ENCODE assay signal across 18 cellular contexts in the genomic region with DNA sequence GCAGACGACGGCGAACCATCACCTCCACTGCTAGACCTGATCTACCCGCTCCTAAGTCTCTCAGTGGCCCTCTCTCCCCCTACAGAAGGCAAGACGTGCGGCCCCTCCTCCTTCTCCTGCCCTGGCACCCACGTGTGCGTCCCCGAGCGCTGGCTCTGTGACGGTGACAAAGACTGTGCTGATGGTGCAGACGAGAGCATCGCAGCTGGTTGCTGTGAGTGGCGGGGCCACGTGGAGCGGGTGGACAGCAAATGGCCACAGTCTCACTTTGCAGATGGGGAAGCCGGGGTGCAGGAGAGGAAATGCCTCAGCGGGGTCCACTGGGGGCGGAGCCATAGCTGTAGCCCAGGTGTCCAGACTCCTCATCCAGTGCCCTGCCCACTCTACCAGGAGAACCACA. TPM values are rescaled to one million over a fixed set of nuclear protein-coding genes. Genes with fewer than 3 reads are reported as not detected.
DNase-seq lines count a peak whose midpoint lies in the region; ATAC-seq, FAIRE-seq and TF ChIP-seq lines count a peak whose summit lies in the region.
"Had no signal": no experiment of that assay in that cellular context is flagged by ENCODE, and none has a peak within 500 bp of the region (broad histone marks: within the 10 kb centered on the region; RNA-seq: fewer than 3 reads in every experiment).

No MANE protein-coding gene starts in this region.

- H3K4me1 ChIP-seq in K562 (replicated peaks in 1 of 2; ENCODE audit: control insufficient read depth in 2 of 2, insufficient read depth in 2 of 2, low read length in 2 of 2) (peaks cover 0 to 68% of the 10 kb centered on the region in 2 experiments; a peak in 2 of 5 replicates), heart right ventricle (peaks cover 0 to 8% (median 6%) of the 10 kb centered on the region in 9 donors)
- H3K4me1 ChIP-seq: A549 had no signal

- no peak overlapping the region for H3K27ac ChIP-seq in K562 (ENCODE audit: extremely low read depth, low read depth, low read length)
- no peak overlapping the region for H3K27ac ChIP-seq in brain microvascular endothelial cell
- H3K27ac ChIP-seq in heart right ventricle = no peak overlapping the region
- H3K27ac ChIP-seq: 22Rv1, A549 had no signal

- no peaks in the 10 kb centered on the region for H3K9me3 Mint-ChIP-seq in activated CD4-positive, alpha-beta T cell treated with anti-CD3 and anti-CD28 coated beads, Interleukin-2, amount 10 ng/mL, durations not matched to agents 7 days and 5 days
- H3K9me3 Mint-ChIP-seq: CD8-positive, alpha-beta T cell; H9 had no signal

- H2AFZ ChIP-seq in K562 (ENCODE audit: low read depth, low read length) = no peak overlapping the region

- H3K9me3 ChIP-seq in K562 (replicated peaks; ENCODE audit: control insufficient read depth, insufficient read depth, low read depth, low read length) = no peaks in the 10 kb centered on the region
- no peaks in the 10 kb centered on the region for H3K9me3 ChIP-seq in heart right ventricle
- H3K9me3 ChIP-seq: A549 had no signal

- no peak overlapping the region for H3K4me2 ChIP-seq in K562 (ENCODE audit: insufficient read depth, low read length)
- H3K4me2 ChIP-seq: A549 had no signal

- no peaks in the 10 kb centered on the region for H3K27me3 Mint-ChIP-seq in activated CD4-positive, alpha-beta T cell treated with anti-CD3 and anti-CD28 coated beads, Interleukin-2, amount 10 ng/mL, durations not matched to agents 7 days and 5 days

- in situ Hi-C loops in K562 (cut with MboI) = no loop called here
- in situ Hi-C loops in brain microvascular endothelial cell (cut with HindIII; ENCODE audit: low pct_ligation_motif_present, low sequenced_read_pairs) = no loop called here

- 3% methylated on average over 19 of the region's 19 CpGs for WGBS in K562 (ENCODE audit: insufficient coverage, low coverage, missing lambda C conversion rate)
- 90% methylated on average over 19 of the region's 19 CpGs for WGBS in heart right ventricle, 2 donors

- peaks cover 3% of the 10 kb centered on the region for H3K9me1 ChIP-seq in K562 (ENCODE audit: control insufficient read depth, insufficient read depth, low read length)

- intact Hi-C loops in K562 (cut with micrococcal nuclease) (loop anchor here (5.0 kb wide), 1 partner anchor 47 kb away; no protein-coding TSS in a partner anchor), head of caudate nucleus (cut with DNase I) (no loop called here), heart right ventricle (cut with DNase I) (no loop called here)

- DNase-seq in activated CD4-positive, alpha-beta T cell treated with anti-CD3 and anti-CD28 coated beads, Interleukin-2, amount 10 ng/mL, durations not matched to agents 7 days and 5 days = no peak
- DNase-seq in activated CD4-positive, alpha-beta T cell treated with anti-CD3 and anti-CD28 coated beads, Interleukin-2, amount 50 U/mL, for 48 hours = no peak
- no peak for DNase-seq in K562 (ENCODE audit: extremely low read depth in 1 of 4, low spot score in 3 of 4)
- DNase-seq in head of caudate nucleus = peak in 23 of 42 donors; percentile 19 to 67 (median 48)
- DNase-seq in activated naive CD4-positive, alpha-beta T cell (lab: John Stamatoyannopoulos, UW) = no peak
- no peak for DNase-seq in brain microvascular endothelial cell
- no peak for DNase-seq in heart right ventricle
- DNase-seq: AML-193; Calu3; CD8-positive, alpha-beta T cell; DMS79 treated with DMSO at 0.1 percent for 48 hours; GF-D8; GOT3; H9 had no signal

- ATAC-seq in K562 (no peak), heart right ventricle (no peak)
- ATAC-seq: CD8-positive, alpha-beta T cell; HepG2 had no signal

- TF ChIP-seq RAD21 in K562 (CRISPR knock-in tag; conservative IDR thresholded peaks at IDR 0.05 in 1 of 2, IDR thresholded peaks at IDR 0.05 in 1 of 2) = no peak

- peak overlapping the region; percentile 22 for H3K27ac Mint-ChIP-seq in activated CD4-positive, alpha-beta T cell treated with anti-CD3 and anti-CD28 coated beads, Interleukin-2, amount 10 ng/mL, durations not matched to agents 7 days and 5 days
- H3K27ac Mint-ChIP-seq: CD8-positive, alpha-beta T cell had no signal

- H3K36me3 Mint-ChIP-seq in activated CD4-positive, alpha-beta T cell treated with anti-CD3 and anti-CD28 coated beads, Interleukin-2, amount 10 ng/mL, durations not matched to agents 7 days and 5 days (ENCODE audit: low read depth) = no peaks in the 10 kb centered on the region

- POLR2A ChIA-PET in activated CD4-positive, alpha-beta T cell treated with anti-CD3 and anti-CD28 coated beads, Interleukin-2, amount 10 ng/mL, durations not matched to agents 7 days and 5 days (lab: Charles Lee) = no interaction called here
- POLR2A ChIA-PET in K562 (lab: Yijun Ruan, JAX) = interaction anchor here (0.6 kb wide), 1 partner anchor 89 kb away, joined by 3 read pairs; no protein-coding TSS in a partner anchor

- CTCF ChIA-PET in activated CD4-positive, alpha-beta T cell treated with anti-CD3 and anti-CD28 coated beads, Interleukin-2, amount 10 ng/mL, durations not matched to agents 7 days and 5 days (lab: Charles Lee) = no interaction called here
- CTCF ChIA-PET in K562 (lab: Yijun Ruan, JAX; ENCODE audit: low intra/inter-chr PET ratio) = no interaction called here

- TF ChIP-seq POLR2A in K562 (conservative IDR thresholded peaks at IDR 0.05) = no peak

- no TSS peak for BruUV-seq in K562 (replicated peaks; lab: Mats Ljungman, UMichigan)

- peaks cover 64 to 94% of the 10 kb centered on the region in 2 experiments; a peak in 4 of 5 replicates for H3K27me3 ChIP-seq in K562 (ENCODE audit: control insufficient read depth in 2 of 2, insufficient read depth in 2 of 2, low read length in 2 of 2)
- H3K27me3 ChIP-seq in brain microvascular endothelial cell (replicated peaks) = no peaks in the 10 kb centered on the region
- no peaks in the 10 kb centered on the region for H3K27me3 ChIP-seq in heart right ventricle

- TF ChIP-seq CTCF in K562 (IDR thresholded peaks at IDR 0.05 in 2 of 3, conservative IDR thresholded peaks at IDR 0.05 in 1 of 3; ENCODE audit: insufficient read depth in 2 of 3, low read depth in 1 of 3, low read length in 3 of 3) = no peak
- no peak for TF ChIP-seq CTCF in brain microvascular endothelial cell (IDR thresholded peaks at IDR 0.05; ENCODE audit: low read depth, low read length, missing control alignments)
- TF ChIP-seq CTCF in heart right ventricle (IDR thresholded peaks at IDR 0.05) = no peak

- no peak overlapping the region for H3K4me3 Mint-ChIP-seq in activated CD4-positive, alpha-beta T cell treated with anti-CD3 and anti-CD28 coated beads, Interleukin-2, amount 10 ng/mL, durations not matched to agents 7 days and 5 days
- H3K4me3 Mint-ChIP-seq: CD8-positive, alpha-beta T cell; H9 had no signal

- H3K79me2 ChIP-seq in K562 (ENCODE audit: control insufficient read depth, insufficient read depth, low read length) = no peaks in the 10 kb centered on the region

- TF ChIP-seq EP300 in K562 (IDR thresholded peaks at IDR 0.05; ENCODE audit: low read length) = no peak

- no peaks in the 10 kb centered on the region for H3K4me1 Mint-ChIP-seq in activated CD4-positive, alpha-beta T cell treated with anti-CD3 and anti-CD28 coated beads, Interleukin-2, amount 10 ng/mL, durations not matched to agents 7 days and 5 days
- H3K4me1 Mint-ChIP-seq: H9 had no signal

- H3K9ac ChIP-seq in K562 (ENCODE audit: insufficient read depth in 1 of 2, low read depth in 2 of 2, low read length in 2 of 2) = no peak overlapping the region

- H3K4me3 ChIP-seq in K562 (no peak overlapping the region), brain microvascular endothelial cell (ENCODE audit: low read depth, low read length) (no peak overlapping the region), heart right ventricle (no peak overlapping the region)
- H3K4me3 ChIP-seq: A549 had no signal

- H3K36me3 ChIP-seq in K562 (ENCODE audit: control insufficient read depth, insufficient read depth, low read length) (no peaks in the 10 kb centered on the region), brain microvascular endothelial cell (replicated peaks) (peaks cover 95% of the 10 kb centered on the region), heart right ventricle (peaks cover 4 to 100% (median 84%) of the 10 kb centered on the region in 9 donors)

- no peak for FAIRE-seq in K562 (lab: Jason Lieb, UNC)
- FAIRE-seq: A549, HepG2 had no signal

- peaks cover 50% of the 10 kb centered on the region for H4K20me1 ChIP-seq in K562 (replicated peaks; ENCODE audit: control insufficient read depth, insufficient read depth, low read length)

RNA-seq across cellular contexts. Expression of gene NXPH4, which starts 21.4 kb away (rescaled TPM):
- total RNA-seq in activated CD4-positive, alpha-beta T cell treated with anti-CD3 and anti-CD28 coated beads, Interleukin-2, amount 10 ng/mL, durations not matched to agents 7 days and 5 days = under 1 TPM; 0.29 to 0.32 TPM
- total RNA-seq in K562 (2011; cell fraction: chromatin; rRNA removed; ENCODE audit: low replicate concordance) = 1.7 and 4.4 TPM in 2 replicates
- 4.7 and 5.7 TPM in 2 replicates for total RNA-seq in K562 (2011; cell fraction: nucleolus; rRNA removed)
- total RNA-seq in K562 (2011; cell fraction: nucleoplasm; rRNA removed) = 5.1 and 6.6 TPM in 2 replicates
- total RNA-seq in K562 (2014; rRNA removed) (1.0 and 1.4 TPM in 2 replicates), K562 (2014; rRNA removed; fragmentation: Illumina TruSeq; extraction: Trizol) (0.22 TPM in 1 of 2 replicates, not detected in the other), K562 (2015; rRNA removed; fragmentation: Illumina TruSeq; extraction: Trizol) (0.19 TPM in 1 of 2 replicates, not detected in the other), K562 (2021) (2.2 and 2.7 TPM in 2 replicates), heart right ventricle (1 to 10 TPM in 7 of 10 donors, under 1 TPM in 3; 0.18 to 6.2 (median 2.3) TPM)
- polyA plus RNA-seq in K562 (2011; rRNA removed) (0.49 and 1.7 TPM in 2 replicates), K562 (2014; fragmentation: Illumina TruSeq; extraction: Trizol) (1.1 and 1.9 TPM in 2 replicates), K562 (2014; fragmentation: Nextera tagmentation; extraction: Ambion mirVana) (not detected), K562 (2014; rRNA removed) (1.1 and 1.3 TPM in 2 replicates), heart right ventricle (1 to 10 TPM in 1 of 2 donors, under 1 TPM in 1; 0.66 to 1.8 TPM)
- polyA plus RNA-seq in K562 (2011; cell fraction: cytosol; rRNA removed) = 0.59 and 0.91 TPM in 2 replicates
- 2.4 and 3.4 TPM in 2 replicates for polyA plus RNA-seq in K562 (2011; cell fraction: nucleus; rRNA removed)
- 2.7 and 7.2 TPM in 2 replicates for polyA plus RNA-seq in K562 (2012)
- 0.30 TPM in 1 of 2 replicates, not detected in the other for polyA minus RNA-seq in K562 (2011; rRNA and poly(A)+ RNA removed)
- polyA minus RNA-seq in K562 (2011; cell fraction: cytosol; rRNA and poly(A)+ RNA removed) = 3.2 and 4.1 TPM in 2 replicates
- 0.67 and 1.00 TPM in 2 replicates for polyA minus RNA-seq in K562 (2011; cell fraction: nucleus; rRNA and poly(A)+ RNA removed)
- total RNA-seq: HepG2 had no signal

RNA-seq across cellular contexts. Expression of gene SHMT2, which starts 34.3 kb away (rescaled TPM):
- 100 to 1,000 TPM; 137 to 141 TPM for total RNA-seq in activated CD4-positive, alpha-beta T cell treated with anti-CD3 and anti-CD28 coated beads, Interleukin-2, amount 10 ng/mL, durations not matched to agents 7 days and 5 days
- 95.6 and 251 TPM in 2 replicates for total RNA-seq in K562 (2011; cell fraction: chromatin; rRNA removed; ENCODE audit: low replicate concordance)
- 199 and 247 TPM in 2 replicates for total RNA-seq in K562 (2011; cell fraction: nucleolus; rRNA removed)
- 115 and 136 TPM in 2 replicates for total RNA-seq in K562 (2011; cell fraction: nucleoplasm; rRNA removed)
- total RNA-seq in K562 (2014; rRNA removed) = 194 and 217 TPM in 2 replicates
- total RNA-seq in K562 (2014; rRNA removed; fragmentation: Illumina TruSeq; extraction: Trizol) = 76.9 and 92.0 TPM in 2 replicates
- total RNA-seq in K562 (2015; rRNA removed; fragmentation: Illumina TruSeq; extraction: Trizol) = 115 and 119 TPM in 2 replicates
- total RNA-seq in K562 (2021) = 227 and 243 TPM in 2 replicates
- 84.6 and 226 TPM in 2 replicates for polyA plus RNA-seq in K562 (2011; rRNA removed)
- polyA plus RNA-seq in K562 (2011; cell fraction: cytosol; rRNA removed) = 268 and 390 TPM in 2 replicates
- 341 and 344 TPM in 2 replicates for polyA plus RNA-seq in K562 (2011; cell fraction: nucleus; rRNA removed)
- polyA plus RNA-seq in K562 (2012) = 190 and 549 TPM in 2 replicates
- 319 and 377 TPM in 2 replicates for polyA plus RNA-seq in K562 (2014; fragmentation: Illumina TruSeq; extraction: Trizol)
- 10 to 100 TPM; 46.1 to 81.5 TPM for polyA plus RNA-seq in K562 (2014; fragmentation: Nextera tagmentation; extraction: Ambion mirVana)
- 154 and 158 TPM in 2 replicates for polyA plus RNA-seq in K562 (2014; rRNA removed)
- polyA minus RNA-seq in K562 (2011; rRNA and poly(A)+ RNA removed) = 95.0 and 99.1 TPM in 2 replicates
- 155 and 228 TPM in 2 replicates for polyA minus RNA-seq in K562 (2011; cell fraction: cytosol; rRNA and poly(A)+ RNA removed)
- 97.1 and 133 TPM in 2 replicates for polyA minus RNA-seq in K562 (2011; cell fraction: nucleus; rRNA and poly(A)+ RNA removed)
- 10 to 100 TPM; 24.4 to 47.6 (median 27.1) TPM for total RNA-seq in heart right ventricle
- 10 to 100 TPM; 14.3 to 49.8 TPM for polyA plus RNA-seq in heart right ventricle

RNA-seq across cellular contexts. Expression of gene LRP1-AS, which starts 47.8 kb away (rescaled TPM):
- not detected for total RNA-seq in activated CD4-positive, alpha-beta T cell treated with anti-CD3 and anti-CD28 coated beads, Interleukin-2, amount 10 ng/mL, durations not matched to agents 7 days and 5 days
- not detected in 2 replicates for total RNA-seq in K562 (2011; cell fraction: chromatin; rRNA removed; ENCODE audit: low replicate concordance)
- not detected in 2 replicates for total RNA-seq in K562 (2011; cell fraction: nucleolus; rRNA removed)
- total RNA-seq in K562 (2011; cell fraction: nucleoplasm; rRNA removed) = not detected in 2 replicates
- total RNA-seq in K562 (2014; rRNA removed) = not detected in 2 replicates
- total RNA-seq in K562 (2014; rRNA removed; fragmentation: Illumina TruSeq; extraction: Trizol) = not detected in 2 replicates
- total RNA-seq in K562 (2015; rRNA removed; fragmentation: Illumina TruSeq; extraction: Trizol) = not detected in 2 replicates
- total RNA-seq in K562 (2021) = not detected in 2 replicates
- polyA plus RNA-seq in K562 (2011; rRNA removed) = not detected in 2 replicates
- not detected in 2 replicates for polyA plus RNA-seq in K562 (2011; cell fraction: cytosol; rRNA removed)
- polyA plus RNA-seq in K562 (2011; cell fraction: nucleus; rRNA removed) = not detected in 2 replicates
- polyA plus RNA-seq in K562 (2012) = not detected in 2 replicates
- not detected in 2 replicates for polyA plus RNA-seq in K562 (2014; fragmentation: Illumina TruSeq; extraction: Trizol)
- polyA plus RNA-seq in K562 (2014; fragmentation: Nextera tagmentation; extraction: Ambion mirVana) = not detected
- polyA plus RNA-seq in K562 (2014; rRNA removed) = not detected in 2 replicates
- polyA minus RNA-seq in K562 (2011; rRNA and poly(A)+ RNA removed) = not detected in 2 replicates
- not detected in 2 replicates for polyA minus RNA-seq in K562 (2011; cell fraction: cytosol; rRNA and poly(A)+ RNA removed)
- polyA minus RNA-seq in K562 (2011; cell fraction: nucleus; rRNA and poly(A)+ RNA removed) = not detected in 2 replicates
- total RNA-seq in heart right ventricle = not detected
- not detected for polyA plus RNA-seq in heart right ventricle
- total RNA-seq: Calu3; CD8-positive, alpha-beta T cell; H9; HepG2 had no signal
- polyA plus RNA-seq: A549, BJ had no signal

RNA-seq across cellular contexts. Expression of gene STAC3, which starts 55.8 kb away (rescaled TPM):
- total RNA-seq in activated CD4-positive, alpha-beta T cell treated with anti-CD3 and anti-CD28 coated beads, Interleukin-2, amount 10 ng/mL, durations not matched to agents 7 days and 5 days = 1 to 10 TPM; 5.1 to 5.2 TPM
- 7.4 and 7.7 TPM in 2 replicates for total RNA-seq in K562 (2011; cell fraction: chromatin; rRNA removed; ENCODE audit: low replicate concordance)
- total RNA-seq in K562 (2011; cell fraction: nucleolus; rRNA removed) = 3.8 and 5.3 TPM in 2 replicates
- total RNA-seq in K562 (2011; cell fraction: nucleoplasm; rRNA removed) = 4.4 and 6.1 TPM in 2 replicates
- total RNA-seq in K562 (2014; rRNA removed) = 2.3 and 2.7 TPM in 2 replicates
- 2.4 and 2.7 TPM in 2 replicates for total RNA-seq in K562 (2014; rRNA removed; fragmentation: Illumina TruSeq; extraction: Trizol)
- total RNA-seq in K562 (2015; rRNA removed; fragmentation: Illumina TruSeq; extraction: Trizol) = 3.3 and 3.5 TPM in 2 replicates
- total RNA-seq in K562 (2021) = 3.5 and 4.6 TPM in 2 replicates
- 4.0 and 5.6 TPM in 2 replicates for polyA plus RNA-seq in K562 (2011; rRNA removed)
- polyA plus RNA-seq in K562 (2011; cell fraction: cytosol; rRNA removed) = 1.9 and 3.3 TPM in 2 replicates
- 6.3 and 11.3 TPM in 2 replicates for polyA plus RNA-seq in K562 (2011; cell fraction: nucleus; rRNA removed)
- 7.5 and 8.5 TPM in 2 replicates for polyA plus RNA-seq in K562 (2012)
- 6.2 and 7.3 TPM in 2 replicates for polyA plus RNA-seq in K562 (2014; fragmentation: Illumina TruSeq; extraction: Trizol)
- under 1 TPM; 0.45 to 0.46 TPM for polyA plus RNA-seq in K562 (2014; fragmentation: Nextera tagmentation; extraction: Ambion mirVana)
- polyA plus RNA-seq in K562 (2014; rRNA removed) = 4.8 and 6.4 TPM in 2 replicates
- polyA minus RNA-seq in K562 (2011; rRNA and poly(A)+ RNA removed) = 3.2 TPM in 2 replicates
- polyA minus RNA-seq in K562 (2011; cell fraction: cytosol; rRNA and poly(A)+ RNA removed) = 1.0 and 1.5 TPM in 2 replicates
- polyA minus RNA-seq in K562 (2011; cell fraction: nucleus; rRNA and poly(A)+ RNA removed) = 1.3 and 3.9 TPM in 2 replicates
- total RNA-seq in heart right ventricle = 1 to 10 TPM in 4 of 10 donors, under 1 TPM in 6; 0.30 to 2.9 (median 0.98) TPM
- polyA plus RNA-seq in heart right ventricle = 1 to 10 TPM in 1 of 2 donors, under 1 TPM in 1; 0.81 to 1.7 TPM

Comparison
In these comparisons a context has a peak if more than half of its experiments do, and no peak if none do; other contexts are left out.
1. DNase-seq: peak in head of caudate nucleus (23 of 42); none in activated CD4-positive, alpha-beta T cell treated with anti-CD3 and anti-CD28 coated beads, Interleukin-2, amount 10 ng/mL, durations not matched to agents 7 days and 5 days (single experiment), activated CD4-positive, alpha-beta T cell treated with anti-CD3 and anti-CD28 coated beads, Interleukin-2, amount 50 U/mL, for 48 hours (0 of 2), K562 (0 of 4), activated naive CD4-positive, alpha-beta T cell (0 of 4), brain microvascular endothelial cell (single experiment) and heart right ventricle (0 of 2).